28 cellular contexts compared by ENCODE assay signal in the genomic region with DNA sequence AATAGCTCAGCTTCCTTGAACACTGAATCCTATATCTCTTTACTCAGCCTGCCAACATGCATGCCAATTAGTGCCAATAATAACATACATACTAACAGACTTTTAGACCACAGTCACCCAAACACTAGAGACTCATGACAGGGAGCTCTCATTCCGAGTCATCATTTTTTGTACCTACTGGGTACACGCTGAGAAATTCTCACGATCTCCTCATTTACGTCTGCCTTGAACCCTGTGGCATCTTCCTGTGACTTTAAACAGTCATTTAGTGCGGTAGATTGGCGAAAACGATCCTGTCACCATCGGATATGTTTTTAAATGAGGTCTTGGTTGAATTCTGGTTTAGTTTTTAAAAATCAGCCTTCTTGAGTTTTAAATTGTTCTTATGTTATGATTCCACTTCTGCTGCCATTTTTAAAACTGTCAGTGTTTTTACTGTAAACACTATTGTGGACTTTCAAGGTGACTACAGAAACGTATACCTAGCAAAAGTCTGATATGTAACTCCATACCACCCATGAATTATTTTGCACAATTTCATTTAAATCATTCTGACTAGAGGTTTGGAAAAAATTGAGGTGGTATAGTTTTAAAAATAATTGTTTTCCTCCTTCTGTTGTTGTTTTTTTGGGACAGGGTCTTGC.
"Had no signal": no experiment of that assay in that cellular context is flagged by ENCODE, and none has a peak within 500 bp of the region (broad histone marks: within the 10 kb centered on the region; RNA-seq: fewer than 3 reads in every experiment).

No MANE protein-coding gene starts in this region.

- DNase-seq: activated CD4-positive, alpha-beta T cell treated with anti-CD3 and anti-CD28 coated beads for 48 hours; activated CD4-positive, alpha-beta T cell treated with anti-CD3 and anti-CD28 coated beads, Interleukin-2, amount 50 U/mL, for 48 hours; activated CD8-positive, alpha-beta memory T cell treated with anti-CD3 and anti-CD28 coated beads, Interleukin-2, amount 50 U/mL, for 4 hours; activated effector memory CD4-positive, alpha-beta T cell treated with anti-CD3 and anti-CD28 coated beads, Interleukin-2, amount 50 U/mL, for 16 hours; activated naive CD4-positive, alpha-beta T cell treated with anti-CD3 and anti-CD28 coated beads for 36 hours; activated T-cell treated with anti-CD3 and anti-CD28 coated beads, Interleukin-2, amount 50 U/mL, for 1 hour; amygdala; cerebellar nuclear complex; Kasumi-1; KBM-7; NCI-H1092; NCI-H1417; NCI-H1694; NCI-H2029; NCI-H2107; NCI-H2171 treated with DMSO at 0.1 percent for 48 hours; NCI-H226; NCI-H526 treated with DMSO at 0.1 percent for 48 hours; NCI-H82; Peyer's patch; SHP77; SW 1271 had no signal

- H3K27ac ChIP-seq: Peyer's patch, SJSA1 had no signal

- H3K4me3 Mint-ChIP-seq: activated naive CD4-positive, alpha-beta T cell treated with anti-CD3 and anti-CD28 coated beads for 36 hours; activated naive CD8-positive, alpha-beta T cell; activated T-helper 1 cell treated with anti-CD3 and anti-CD28 coated beads, Interleukin-12 subunit alpha, Interleukin-12 subunit beta, Interleukin-2, Interleukin-4 antibody, amounts not matched to agents 30 ng/mL and 10 ng/mL and 1 ng/mL, durations not matched to agents 14 hours and 24 hours and 36 hours had no signal

- H3K27ac Mint-ChIP-seq: activated naive CD4-positive, alpha-beta T cell treated with anti-CD3 and anti-CD28 coated beads for 36 hours; activated naive CD8-positive, alpha-beta T cell; activated T-helper 1 cell treated with anti-CD3 and anti-CD28 coated beads, Interleukin-12 subunit alpha, Interleukin-12 subunit beta, Interleukin-2, Interleukin-4 antibody, amounts not matched to agents 30 ng/mL and 10 ng/mL and 1 ng/mL, durations not matched to agents 14 hours and 24 hours and 36 hours had no signal

- H3K27me3 ChIP-seq: Peyer's patch had no signal

- FAIRE-seq: colon had no signal

- ATAC-seq: activated CD4-positive, CD25-positive, alpha-beta regulatory T cell treated with anti-CD3 and anti-CD28 coated beads, Interleukin-2, amount 50 U/mL, for 24 hours; SK-N-SH treated with all-trans-retinoic acid at 6 μM for 48 hours had no signal

- H3K4me3 ChIP-seq: Peyer's patch, SJSA1 had no signal

- H3K36me3 ChIP-seq: Peyer's patch, SJSA1 had no signal

- H3K4me1 ChIP-seq: Peyer's patch, SJSA1 had no signal

- H3K9me3 ChIP-seq: Peyer's patch, SJSA1 had no signal

- H3K36me3 Mint-ChIP-seq: activated naive CD8-positive, alpha-beta T cell had no signal

- H3K9me3 Mint-ChIP-seq: activated naive CD4-positive, alpha-beta T cell treated with anti-CD3 and anti-CD28 coated beads for 36 hours; activated T-helper 1 cell treated with anti-CD3 and anti-CD28 coated beads, Interleukin-12 subunit alpha, Interleukin-12 subunit beta, Interleukin-2, Interleukin-4 antibody, amounts not matched to agents 30 ng/mL and 10 ng/mL and 1 ng/mL, durations not matched to agents 14 hours and 24 hours and 36 hours had no signal
